Comparison of ENCODE assay signal across 2 cellular contexts in genomic region chr6:30511147-30511546, GRCh38.
A peak's percentile ranks its signal among the peaks of the same experiment; 100 is the strongest.
TF ChIP-seq lines count a peak whose summit lies in the region.

No MANE protein-coding gene starts in this region.

TF ChIP-seq in HepG2, 621 proteins besides CTCF, POLR2A, EP300 and RAD21:
- TF ChIP-seq ZNF770 (CRISPR knock-in tag; IDR thresholded peaks at IDR 0.05) (peak; percentile 14; the same call in 1 of the 2 replicates), MZF1 (CRISPR knock-in tag; IDR thresholded peaks at IDR 0.05; ENCODE audit: borderline replicate concordance) (no peak)

TF ChIP-seq in WTC11, 78 proteins besides CTCF, POLR2A, EP300 and RAD21:
- TF ChIP-seq SP1 (CRISPR knock-in tag; conservative IDR thresholded peaks at IDR 0.05) (no peak), ZNF425 (CRISPR knock-in tag; conservative IDR thresholded peaks at IDR 0.05) (no peak), TCF7 (CRISPR knock-in tag; IDR thresholded peaks at IDR 0.05; ENCODE audit: low read depth) (no peak), PRDM15 (CRISPR knock-in tag; IDR thresholded peaks at IDR 0.05) (no peak), E2F5 (CRISPR knock-in tag; IDR thresholded peaks at IDR 0.05) (no peak), HMGXB4 (CRISPR knock-in tag; IDR thresholded peaks at IDR 0.05) (no peak), ZNF416 (CRISPR knock-in tag; IDR thresholded peaks at IDR 0.05) (no peak), ATF1 (CRISPR knock-in tag; IDR thresholded peaks at IDR 0.05) (no peak), ZNF138 (CRISPR knock-in tag; conservative IDR thresholded peaks at IDR 0.05) (no peak), CDX4 (CRISPR knock-in tag; IDR thresholded peaks at IDR 0.05; ENCODE audit: borderline replicate concordance) (no peak), ZNF219 (CRISPR knock-in tag; IDR thresholded peaks at IDR 0.05; ENCODE audit: borderline replicate concordance) (no peak), ZBTB43 (CRISPR knock-in tag; IDR thresholded peaks at IDR 0.05) (no peak), PRRX2 (CRISPR knock-in tag; IDR thresholded peaks at IDR 0.05) (no peak)
